ENCODE assay signal across 7 cellular contexts in genomic region chr4:153248641-153249198, GRCh38. TPM values are rescaled to one million over a fixed set of nuclear protein-coding genes. Genes with fewer than 3 reads are reported as not detected.
DNase-seq lines count a peak whose midpoint lies in the region; ATAC-seq, FAIRE-seq and TF ChIP-seq lines count a peak whose summit lies in the region.

No MANE protein-coding gene starts in this region.

- H3K9ac ChIP-seq in Karpas-422 (ENCODE audit: low read length) (peak overlapping the region; percentile 68), adipocyte (ENCODE audit: low read length) (peak overlapping the region; percentile 80), keratinocyte (ENCODE audit: control insufficient read depth, extremely low read depth, insufficient read depth, low read length) (peak overlapping the region; percentile 73)

- no peaks in the 10 kb centered on the region for H4K20me1 ChIP-seq in Karpas-422 (ENCODE audit: insufficient read depth, low read depth, low read length)
- no peaks in the 10 kb centered on the region for H4K20me1 ChIP-seq in keratinocyte (ENCODE audit: control insufficient read depth, extremely low read depth, insufficient read depth, low read length)

- 28% methylated on average over 9 of the region's 14 CpGs for WGBS in suprapubic skin

- H3K4me1 ChIP-seq in Karpas-422 (ENCODE audit: low read length): peaks cover 15% of the 10 kb centered on the region
- peaks cover 5% of the 10 kb centered on the region for H3K4me1 ChIP-seq in adipocyte (ENCODE audit: control insufficient read depth, insufficient read depth, low read length)
- H3K4me1 ChIP-seq in keratinocyte (ENCODE audit: control insufficient read depth, extremely low read depth, insufficient read depth, low read length): peaks cover 8% of the 10 kb centered on the region
- peaks cover 20% of the 10 kb centered on the region for H3K4me1 ChIP-seq in suprapubic skin

- no peak for DNase-seq in Karpas-422
- DNase-seq in adipocyte (ENCODE audit: low read depth): no peak
- no peak for DNase-seq in keratinocyte (ENCODE audit: low read depth, low spot score)
- DNase-seq in suprapubic skin (ENCODE audit: low spot score in 2 of 2): peak in 1 of 2 donors; percentile 70
- DNase-seq in H4 (ENCODE audit: low spot score): no peak
- no peak for DNase-seq in superior temporal gyrus (ENCODE audit: extremely low spot score)

- TF ChIP-seq POLR2A in suprapubic skin (IDR thresholded peaks at IDR 0.05): no peak

- peak overlapping the region; percentile 67 for H3K4me3 ChIP-seq in Karpas-422 (ENCODE audit: low read length)
- peak overlapping the region; percentile 82 for H3K4me3 ChIP-seq in adipocyte (ENCODE audit: low read length)
- peak overlapping the region; percentile 35 to 76 (median 74) for H3K4me3 ChIP-seq in keratinocyte (ENCODE audit: control insufficient read depth in 2 of 3, extremely low read depth in 1 of 3, insufficient read depth in 2 of 3, low read depth in 1 of 3, low read length in 3 of 3)
- H3K4me3 ChIP-seq in suprapubic skin: peak overlapping the region; percentile 53

- TF ChIP-seq CTCF in keratinocyte (optimal IDR thresholded peaks at IDR 0.05 in 1 of 3, IDR thresholded peaks at IDR 0.05 in 1 of 3, conservative IDR thresholded peaks at IDR 0.05 in 1 of 3; ENCODE audit: extremely low read depth in 1 of 3, insufficient read depth in 2 of 3, low read length in 3 of 3): no peak
- no peak for TF ChIP-seq CTCF in suprapubic skin (IDR thresholded peaks at IDR 0.05)

- no peaks in the 10 kb centered on the region for H3K79me2 ChIP-seq in Karpas-422 (ENCODE audit: low read length)
- no peaks in the 10 kb centered on the region for H3K79me2 ChIP-seq in keratinocyte (ENCODE audit: control insufficient read depth, insufficient read depth, low read length)

- no peaks in the 10 kb centered on the region for H3K9me2 ChIP-seq in Karpas-422 (replicated peaks; ENCODE audit: insufficient read depth, low read length)

- peak; percentile 41 for ATAC-seq in GM19455 (IDR thresholded peaks at IDR 0.05; ENCODE audit: unreplicated experiment)

- dilution Hi-C loops in keratinocyte (cut with MboI; ENCODE audit: extremely low pct_ligation_motif_present, low sequenced_read_pairs): no loop called here

- no peak for TF ChIP-seq EP300 in suprapubic skin (IDR thresholded peaks at IDR 0.05)

- H3K4me2 ChIP-seq in Karpas-422 (ENCODE audit: low read depth, low read length, poor library complexity, severe bottlenecking): peak overlapping the region; percentile 88
- H3K4me2 ChIP-seq in keratinocyte (ENCODE audit: control insufficient read depth, extremely low read depth, insufficient read depth, low read depth, low read length): peak overlapping the region; percentile 95

- no peaks in the 10 kb centered on the region for H3K27me3 ChIP-seq in Karpas-422 (ENCODE audit: low read length)
- no peaks in the 10 kb centered on the region for H3K27me3 ChIP-seq in adipocyte (replicated peaks; ENCODE audit: control insufficient read depth, insufficient read depth, low read length)
- H3K27me3 ChIP-seq in keratinocyte (ENCODE audit: control insufficient read depth, extremely low read depth, insufficient read depth, low read length): no peaks in the 10 kb centered on the region
- H3K27me3 ChIP-seq in suprapubic skin: no peaks in the 10 kb centered on the region

- no peak for FAIRE-seq in keratinocyte (lab: Jason Lieb, UNC)

- no peaks in the 10 kb centered on the region for H3K36me3 ChIP-seq in Karpas-422 (ENCODE audit: insufficient read depth, low read length)
- H3K36me3 ChIP-seq in adipocyte (ENCODE audit: control insufficient read depth, insufficient read depth, low read length, severe bottlenecking): no peaks in the 10 kb centered on the region
- H3K36me3 ChIP-seq in keratinocyte (ENCODE audit: control insufficient read depth in 2 of 2, extremely low read depth in 1 of 2, insufficient read depth in 2 of 2, low read length in 2 of 2): no peaks in the 10 kb centered on the region
- H3K36me3 ChIP-seq in suprapubic skin: no peaks in the 10 kb centered on the region

- no peaks in the 10 kb centered on the region for H3K9me3 ChIP-seq in Karpas-422 (ENCODE audit: low read length)
- no peaks in the 10 kb centered on the region for H3K9me3 ChIP-seq in adipocyte (ENCODE audit: control insufficient read depth, low read length)
- H3K9me3 ChIP-seq in keratinocyte (ENCODE audit: control insufficient read depth, low read depth, low read length): no peaks in the 10 kb centered on the region
- no peaks in the 10 kb centered on the region for H3K9me3 ChIP-seq in suprapubic skin

- H3K9me1 ChIP-seq in keratinocyte (ENCODE audit: control insufficient read depth, extremely low read depth, insufficient read depth, low read length): no peaks in the 10 kb centered on the region

- no peak overlapping the region for H3K27ac ChIP-seq in Karpas-422 (ENCODE audit: low read length)
- peak overlapping the region; percentile 59 for H3K27ac ChIP-seq in keratinocyte (ENCODE audit: control insufficient read depth, insufficient read depth, low read length)
- peak overlapping the region; percentile 86 for H3K27ac ChIP-seq in suprapubic skin

- H2AFZ ChIP-seq in Karpas-422 (ENCODE audit: low read length): peak overlapping the region; percentile 95
- peak overlapping the region; percentile 94 for H2AFZ ChIP-seq in keratinocyte (ENCODE audit: control insufficient read depth, low read length)

RNA-seq across cellular contexts. Expression of gene TRIM2, which starts 44.5 kb away (rescaled TPM):
- total RNA-seq in Karpas-422 (2014; rRNA removed; shearing (Covaris generic); ENCODE audit: low replicate concordance): 0.76 and 0.97 TPM in 2 replicates
- polyA plus RNA-seq in keratinocyte: 9.0 to 12.2 TPM (median 10.6 TPM) in 3 replicates
- 1.9 TPM for polyA plus RNA-seq in keratinocyte (2011; ENCODE audit: low read depth)
- polyA plus RNA-seq in keratinocyte (2011; cell fraction: cytosol; rRNA removed): 7.8 and 11.6 TPM in 2 replicates
- 11.4 and 12.4 TPM in 2 replicates for polyA plus RNA-seq in keratinocyte (2011; cell fraction: nucleus; rRNA removed)
- polyA plus RNA-seq in keratinocyte (2012; ENCODE audit: low replicate concordance): 5.1 and 7.5 TPM in 2 replicates
- 29.5 to 42.4 TPM (median 38.2 TPM) in 3 replicates for polyA minus RNA-seq in keratinocyte
- polyA minus RNA-seq in keratinocyte (2011; cell fraction: cytosol; rRNA and poly(A)+ RNA removed): 28.0 TPM
- 26.3 and 37.5 TPM in 2 replicates for polyA minus RNA-seq in keratinocyte (2011; cell fraction: nucleus; rRNA and poly(A)+ RNA removed)
- 10 to 100 TPM; 17.3 to 45.1 (median 37.5) TPM for total RNA-seq in suprapubic skin
- total RNA-seq in H4 (2014; rRNA removed; shearing (Covaris generic)): 16.5 and 22.0 TPM in 2 replicates
